8 cellular contexts compared by ENCODE assay signal in genomic region chr17:33484559-33484958, GRCh38.
"Had no signal": no experiment of that assay in that cellular context is flagged by ENCODE, and none has a peak within 500 bp of the region (broad histone marks: within the 10 kb centered on the region; RNA-seq: fewer than 3 reads in every experiment).

No MANE protein-coding gene starts in this region.

- H3K4me3 ChIP-seq: GM12878 had no signal

- ATAC-seq: GM12878 had no signal

- FAIRE-seq: G401.6, GM12878, GM12891, GM12892, GM18507, GM19239 had no signal

- DNase-seq: GDM1, GF-D8 had no signal
